Comparison of ENCODE assay signal across 19 cellular contexts in genomic region chr6:44782198-44782597, GRCh38.
DNase-seq lines count a peak whose midpoint lies in the region; ATAC-seq and TF ChIP-seq lines count a peak whose summit lies in the region.
"Had no signal": no experiment of that assay in that cellular context is flagged by ENCODE, and none has a peak within 500 bp of the region (broad histone marks: within the 10 kb centered on the region; RNA-seq: fewer than 3 reads in every experiment).

No MANE protein-coding gene starts in this region.

- H3K4me1 ChIP-seq in SK-N-SH (ENCODE audit: control insufficient read depth in 1 of 2, insufficient read depth in 2 of 2, low read depth in 1 of 2, low read length in 1 of 2) (no peaks in the 10 kb centered on the region; a peak in 1 of 4 replicates), neuronal stem cell (ENCODE audit: control insufficient read depth in 2 of 2, insufficient read depth in 1 of 2, low read depth in 1 of 2, low read length in 2 of 2) (peaks cover 0 to 4% of the 10 kb centered on the region in 2 donors), spleen (no peaks in the 10 kb centered on the region)
- H3K4me1 ChIP-seq: Caco-2 had no signal

- ATAC-seq in SK-N-SH treated with all-trans-retinoic acid at 6 μM for 48 hours (peak; percentile 49), GM21723 (IDR thresholded peaks at IDR 0.05; ENCODE audit: unreplicated experiment) (no peak)
- ATAC-seq: CD8-positive, alpha-beta T cell; HCT116 had no signal

- H3K14ac ChIP-seq in neuronal stem cell (ENCODE audit: low read length) = no peak overlapping the region

- no peaks in the 10 kb centered on the region for H3K79me1 ChIP-seq in neuronal stem cell (ENCODE audit: low read depth, low read length)

- H2AFZ ChIP-seq in SK-N-SH (ENCODE audit: low read depth) (no peak overlapping the region), neuronal stem cell (ENCODE audit: low read length) (peak overlapping the region; percentile 36)

- POLR2A ChIA-PET in SK-N-SH (lab: Yijun Ruan, JAX) = no interaction called here

- no peak overlapping the region for H2BK15ac ChIP-seq in neuronal stem cell (ENCODE audit: low read length)

- H3K27me3 ChIP-seq in SK-N-SH (ENCODE audit: insufficient read depth) (no peaks in the 10 kb centered on the region), neuronal stem cell (ENCODE audit: control insufficient read depth in 3 of 3, insufficient read depth in 3 of 3, low read depth in 1 of 3, low read length in 3 of 3) (no peaks in the 10 kb centered on the region), spleen (replicated peaks in 1 of 7) (no peaks in the 10 kb centered on the region)
- H3K27me3 ChIP-seq: BLaER1 had no signal

- TF ChIP-seq EP300 in SK-N-SH (IDR thresholded peaks at IDR 0.05; ENCODE audit: borderline replicate concordance in 1 of 2, low read depth in 1 of 2, low read length in 1 of 2) = no peak

- WGBS in SK-N-SH (ENCODE audit: low lambda C conversion rate) = 83% methylated on average over 1 of the region's 1 CpG
- no CpG with 5 or more reads among the region's 1 CpG for WGBS in neuronal stem cell (ENCODE audit: extremely low coverage in 2 of 2, insufficient read length in 2 of 2, insufficient replicate concordance in 1 of 2), 2 donors
- WGBS in spleen, 5 donors = 87 to 100% (median 100%) methylated on average over 1 of the region's 1 CpG

- H4K20me1 ChIP-seq in SK-N-SH (ENCODE audit: insufficient read depth) = no peaks in the 10 kb centered on the region
- H4K20me1 ChIP-seq: BLaER1 had no signal

- no peak overlapping the region for H4K8ac ChIP-seq in neuronal stem cell (ENCODE audit: low read depth, low read length)

- no peak overlapping the region for H2BK12ac ChIP-seq in neuronal stem cell (ENCODE audit: low read length)

- no peak for DNase-seq in SK-N-SH
- no peak for DNase-seq in neuronal stem cell (ENCODE audit: low spot score)
- peak; percentile 40 for DNase-seq in retina
- DNase-seq in spleen = no peak
- no peak for DNase-seq in erythroblast (lab: John Stamatoyannopoulos, UW)
- no peak for DNase-seq in cortex of kidney (lab: John Stamatoyannopoulos, UW)
- DNase-seq: Caco-2; CD4-positive, CD25-positive, alpha-beta regulatory T cell; CD8-positive, alpha-beta T cell; DMS153; DND-41; H9 had no signal

- no peak overlapping the region for H3K27ac ChIP-seq in SK-N-SH (ENCODE audit: low read depth in 2 of 2, low read length in 1 of 2)
- no peak overlapping the region for H3K27ac ChIP-seq in neuronal stem cell (replicated peaks; ENCODE audit: low read length)
- H3K27ac ChIP-seq in spleen = no peak overlapping the region
- H3K27ac ChIP-seq: 22Rv1, BLaER1, C4-2B had no signal

- no peaks in the 10 kb centered on the region for H3K9me2 ChIP-seq in SK-N-SH

- H3K79me2 ChIP-seq in SK-N-SH (ENCODE audit: insufficient read depth) = no peaks in the 10 kb centered on the region

- no peak for TF ChIP-seq CTCF in SK-N-SH (IDR thresholded peaks at IDR 0.05)
- TF ChIP-seq CTCF in spleen (IDR thresholded peaks at IDR 0.05 in 8 of 11, conservative IDR thresholded peaks at IDR 0.05 in 3 of 11) = no peak

- H3K9ac ChIP-seq in SK-N-SH = no peak overlapping the region
- no peak overlapping the region for H3K9ac ChIP-seq in neuronal stem cell (ENCODE audit: low read depth, low read length, poor library complexity)
- H3K9ac ChIP-seq: BLaER1 had no signal

- intact Hi-C loops in spleen (cut with DNase I; ENCODE audit: low total_unique reads) = no loop called here

- H4K91ac ChIP-seq in neuronal stem cell (ENCODE audit: low read depth, low read length, poor library complexity) = no peak overlapping the region

- H2BK5ac ChIP-seq in neuronal stem cell (ENCODE audit: low read length) = no peak overlapping the region

- peak overlapping the region; percentile 13 for H3K18ac ChIP-seq in neuronal stem cell (ENCODE audit: low read length)

- TF ChIP-seq POLR2A in spleen (IDR thresholded peaks at IDR 0.05) (no peak), erythroblast (IDR thresholded peaks at IDR 0.05; ENCODE audit: low read length) (no peak)

- H3K23ac ChIP-seq in neuronal stem cell (ENCODE audit: low read depth, low read length, poor library complexity) = no peak overlapping the region

- H3F3A ChIP-seq in SK-N-SH (replicated peaks; ENCODE audit: insufficient read depth) = no peaks in the 10 kb centered on the region

- H3K36me3 ChIP-seq in SK-N-SH (replicated peaks in 1 of 2; ENCODE audit: control insufficient read depth in 1 of 2, insufficient read depth in 2 of 2, low read length in 1 of 2) (no peaks in the 10 kb centered on the region), neuronal stem cell (replicated peaks in 1 of 2; ENCODE audit: control insufficient read depth in 2 of 2, insufficient read depth in 2 of 2, low read length in 2 of 2) (no peaks in the 10 kb centered on the region), spleen (no peaks in the 10 kb centered on the region)
- H3K36me3 ChIP-seq: BLaER1 had no signal

- H3K4me2 ChIP-seq in SK-N-SH = no peak overlapping the region
- no peak overlapping the region for H3K4me2 ChIP-seq in neuronal stem cell (ENCODE audit: insufficient read depth, low read length, poor library complexity, severe bottlenecking)
- H3K4me2 ChIP-seq: BLaER1, GM23338 had no signal

- no peaks in the 10 kb centered on the region for H3K9me3 ChIP-seq in SK-N-SH
- peaks cover 0 to 14% of the 10 kb centered on the region in 2 donors for H3K9me3 ChIP-seq in neuronal stem cell (replicated peaks in 1 of 2; ENCODE audit: control insufficient read depth in 2 of 2, insufficient read depth in 1 of 2, low read depth in 1 of 2, low read length in 2 of 2)
- peaks cover 0 to 11% (median 6%) of the 10 kb centered on the region in 8 donors for H3K9me3 ChIP-seq in spleen
- H3K9me3 ChIP-seq: Caco-2 had no signal

- H3K4me3 ChIP-seq in SK-N-SH (ENCODE audit: low read depth in 2 of 2, low read length in 1 of 2) (no peak overlapping the region), neuronal stem cell (ENCODE audit: low read length in 2 of 2) (peak overlapping the region in 1 of 2 donors; percentile 46), spleen (no peak overlapping the region)
- H3K4me3 ChIP-seq: BLaER1, GM23338 had no signal

- H2AK5ac ChIP-seq in neuronal stem cell (ENCODE audit: low read depth, low read length) = no peak overlapping the region

- no peak for TF ChIP-seq RAD21 in SK-N-SH (IDR thresholded peaks at IDR 0.05; ENCODE audit: low read length)

- H3K4ac ChIP-seq in neuronal stem cell (ENCODE audit: low read length) = no peak overlapping the region

- no peak overlapping the region for H2BK120ac ChIP-seq in neuronal stem cell (ENCODE audit: low read depth, low read length)

- CTCF ChIA-PET in SK-N-SH (lab: Yijun Ruan, JAX) = interaction anchor here (0.5 kb wide), 1 partner anchor 162 kb away, joined by 3 read pairs; no protein-coding TSS in a partner anchor

TF ChIP-seq in SK-N-SH treated with all-trans-retinoic acid at 6 μM for 48 hours, 23 proteins besides CTCF, POLR2A, EP300 and RAD21:
- no peak for TF ChIP-seq ARNTL (CRISPR knock-in tag; IDR thresholded peaks at IDR 0.05; ENCODE audit: borderline replicate concordance, low read depth)
TF ChIP-seq in SK-N-SH treated with all-trans-retinoic acid at 6 μM for 48 hours: peak in this region for 0.

TF ChIP-seq in SK-N-SH, 30 proteins besides CTCF, POLR2A, EP300 and RAD21 (continues in another document):
- TF ChIP-seq RFX5 (IDR thresholded peaks at IDR 0.05; ENCODE audit: low read length) (no peak), SIN3A (IDR thresholded peaks at IDR 0.05; ENCODE audit: borderline replicate concordance, low read depth, low read length) (no peak), MXI1 (IDR thresholded peaks at IDR 0.05; ENCODE audit: low read depth, low read length) (no peak), RCOR1 (IDR thresholded peaks at IDR 0.05; ENCODE audit: low read length) (no peak), RXRA (IDR thresholded peaks at IDR 0.05; ENCODE audit: borderline replicate concordance, low read depth) (no peak), REST (IDR thresholded peaks at IDR 0.05; ENCODE audit: low read depth, low read length) (no peak), CHD2 (IDR thresholded peaks at IDR 0.05; ENCODE audit: low read length, partially characterized antibody) (no peak), PBX3 (IDR thresholded peaks at IDR 0.05) (no peak), GATA2 (CRISPR knock-in tag; IDR thresholded peaks at IDR 0.05) (no peak)
